In the genomic region with DNA sequence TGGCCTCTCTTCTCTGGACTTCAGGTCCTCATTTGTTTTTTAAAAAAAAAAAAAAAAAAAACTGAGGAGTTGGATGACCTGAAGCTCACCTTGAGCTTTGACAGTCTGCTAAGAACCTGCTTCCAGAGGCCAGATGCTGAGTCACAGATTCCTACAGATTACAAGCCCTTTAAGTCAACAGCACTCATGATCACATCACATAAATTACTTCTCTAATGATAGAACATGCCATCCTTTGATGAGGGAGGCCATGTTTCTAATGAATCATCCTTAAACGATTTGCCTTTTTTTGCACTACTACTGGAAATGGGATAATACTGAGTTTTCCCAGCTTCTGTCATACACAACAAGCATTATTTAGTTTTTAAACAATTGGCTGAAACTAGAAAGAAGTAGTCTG, we compare ENCODE assay signal across 1 cellular context.
TF ChIP-seq lines count a peak whose summit lies in the region.

No MANE protein-coding gene starts in this region.

TF ChIP-seq in A549, 52 proteins besides CTCF, POLR2A, EP300 and RAD21 (continued from another document):
- no peak for TF ChIP-seq ELK1 (IDR thresholded peaks at IDR 0.05; ENCODE audit: low read depth, low read length)
- peak; percentile 93 for TF ChIP-seq JUNB (IDR thresholded peaks at IDR 0.05)
- no peak for TF ChIP-seq ATOH8 (CRISPR knock-in tag; IDR thresholded peaks at IDR 0.05; ENCODE audit: low read depth)
- peak; percentile 93 for TF ChIP-seq FOSL2 (IDR thresholded peaks at IDR 0.05)
- TF ChIP-seq FOSL2 (CRISPR knock-in tag; IDR thresholded peaks at IDR 0.05) = peak; percentile 95
- TF ChIP-seq RFX5 (IDR thresholded peaks at IDR 0.05) = no peak
- peak; percentile 90 for TF ChIP-seq MAFK (IDR thresholded peaks at IDR 0.05; ENCODE audit: partially characterized antibody)
- peak; percentile 94 for TF ChIP-seq ESRRA (IDR thresholded peaks at IDR 0.05; ENCODE audit: borderline replicate concordance, low read length)
- 0 out of 3 replicates have a peak, but pooled peaks have one; percentile 30 for TF ChIP-seq BCL3 (IDR thresholded peaks at IDR 0.05)
- TF ChIP-seq RCOR1 (IDR thresholded peaks at IDR 0.05; ENCODE audit: low read depth, low read length) = no peak
